ENCODE assay signal across 6 cellular contexts in the genomic region with DNA sequence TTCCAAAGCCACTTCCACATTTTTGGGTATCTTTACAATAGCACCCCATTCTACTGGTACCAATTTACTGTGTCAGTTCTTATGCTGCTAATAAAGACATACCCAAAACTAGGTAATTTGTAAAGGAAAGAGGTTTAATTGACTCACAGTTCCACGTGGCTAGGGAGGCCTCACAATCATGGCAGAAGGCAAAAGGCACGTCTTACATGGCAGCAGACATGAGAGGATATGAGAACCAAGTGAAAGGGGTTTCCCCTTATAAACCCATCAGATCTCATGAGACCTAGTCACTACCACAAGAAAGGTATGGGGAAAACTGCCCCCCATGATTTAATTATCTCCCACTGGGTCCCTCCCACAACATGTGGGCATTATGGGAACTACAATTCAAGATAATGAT. TPM values are rescaled to one million over a fixed set of nuclear protein-coding genes. Genes with fewer than 3 reads are reported as not detected.
"Had no signal": no experiment of that assay in that cellular context is flagged by ENCODE, and none has a peak within 500 bp of the region (broad histone marks: within the 10 kb centered on the region; RNA-seq: fewer than 3 reads in every experiment).

No MANE protein-coding gene starts in this region.

RNA-seq across cellular contexts. Expression of gene CH25H, which starts 48.0 kb away (rescaled TPM):
- total RNA-seq: HT-29, MCF 10A, OCI-LY7, PC-3, SK-MEL-5 had no signal
- polyA plus RNA-seq: SK-N-SH had no signal
